In the genomic region with DNA sequence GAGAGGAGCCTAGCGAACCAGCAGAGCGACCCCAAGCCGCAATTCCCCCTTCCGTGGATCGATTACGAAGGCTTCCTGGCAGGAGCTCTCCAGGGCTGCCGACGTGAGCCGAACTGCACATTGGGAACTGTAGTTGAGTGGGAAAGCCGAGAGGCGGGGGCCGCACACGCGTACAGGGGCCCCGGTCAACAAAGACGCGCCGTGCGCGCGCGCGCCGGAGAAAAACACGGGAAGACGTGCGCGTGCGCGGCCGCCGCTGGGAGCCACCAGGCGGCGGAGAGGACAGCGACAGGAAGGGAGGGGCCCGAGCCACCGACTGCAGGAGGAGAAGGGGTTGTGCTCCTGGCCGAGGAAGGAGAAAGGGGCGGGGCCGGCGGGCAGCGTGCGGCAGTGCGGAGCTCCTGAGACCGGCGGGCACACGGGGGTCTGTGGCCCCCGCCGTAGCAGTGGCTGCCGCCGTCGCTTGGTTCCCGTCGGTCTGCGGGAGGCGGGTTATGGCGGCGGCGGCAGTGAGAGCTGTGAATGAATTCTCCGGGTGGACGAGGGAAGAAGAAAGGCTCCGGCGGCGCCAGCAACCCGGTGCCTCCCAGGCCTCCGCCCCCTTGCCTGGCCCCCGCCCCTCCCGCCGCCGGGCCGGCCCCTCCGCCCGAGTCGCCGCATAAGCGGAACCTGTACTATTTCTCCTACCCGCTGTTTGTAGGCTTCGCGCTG, we compare ENCODE assay signal across 1 cellular context.
TF ChIP-seq lines count a peak whose summit lies in the region.

A gene with protein sequence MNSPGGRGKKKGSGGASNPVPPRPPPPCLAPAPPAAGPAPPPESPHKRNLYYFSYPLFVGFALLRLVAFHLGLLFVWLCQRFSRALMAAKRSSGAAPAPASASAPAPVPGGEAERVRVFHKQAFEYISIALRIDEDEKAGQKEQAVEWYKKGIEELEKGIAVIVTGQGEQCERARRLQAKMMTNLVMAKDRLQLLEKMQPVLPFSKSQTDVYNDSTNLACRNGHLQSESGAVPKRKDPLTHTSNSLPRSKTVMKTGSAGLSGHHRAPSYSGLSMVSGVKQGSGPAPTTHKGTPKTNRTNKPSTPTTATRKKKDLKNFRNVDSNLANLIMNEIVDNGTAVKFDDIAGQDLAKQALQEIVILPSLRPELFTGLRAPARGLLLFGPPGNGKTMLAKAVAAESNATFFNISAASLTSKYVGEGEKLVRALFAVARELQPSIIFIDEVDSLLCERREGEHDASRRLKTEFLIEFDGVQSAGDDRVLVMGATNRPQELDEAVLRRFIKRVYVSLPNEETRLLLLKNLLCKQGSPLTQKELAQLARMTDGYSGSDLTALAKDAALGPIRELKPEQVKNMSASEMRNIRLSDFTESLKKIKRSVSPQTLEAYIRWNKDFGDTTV (plus strand): TSS at position 247 of the 711 bp plus-strand sequence. CDS start 276 bp downstream, at position 523.

TF ChIP-seq in WTC11, 78 proteins besides CTCF, POLR2A, EP300 and RAD21 (continued from another document):
- TF ChIP-seq, protein P1, sequence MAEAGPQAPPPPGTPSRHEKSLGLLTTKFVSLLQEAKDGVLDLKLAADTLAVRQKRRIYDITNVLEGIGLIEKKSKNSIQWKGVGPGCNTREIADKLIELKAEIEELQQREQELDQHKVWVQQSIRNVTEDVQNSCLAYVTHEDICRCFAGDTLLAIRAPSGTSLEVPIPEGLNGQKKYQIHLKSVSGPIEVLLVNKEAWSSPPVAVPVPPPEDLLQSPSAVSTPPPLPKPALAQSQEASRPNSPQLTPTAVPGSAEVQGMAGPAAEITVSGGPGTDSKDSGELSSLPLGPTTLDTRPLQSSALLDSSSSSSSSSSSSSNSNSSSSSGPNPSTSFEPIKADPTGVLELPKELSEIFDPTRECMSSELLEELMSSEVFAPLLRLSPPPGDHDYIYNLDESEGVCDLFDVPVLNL (CRISPR knock-in tag; IDR thresholded peaks at IDR 0.05; ENCODE audit: borderline replicate concordance, low read depth): no peak
- TF ChIP-seq, protein P2, sequence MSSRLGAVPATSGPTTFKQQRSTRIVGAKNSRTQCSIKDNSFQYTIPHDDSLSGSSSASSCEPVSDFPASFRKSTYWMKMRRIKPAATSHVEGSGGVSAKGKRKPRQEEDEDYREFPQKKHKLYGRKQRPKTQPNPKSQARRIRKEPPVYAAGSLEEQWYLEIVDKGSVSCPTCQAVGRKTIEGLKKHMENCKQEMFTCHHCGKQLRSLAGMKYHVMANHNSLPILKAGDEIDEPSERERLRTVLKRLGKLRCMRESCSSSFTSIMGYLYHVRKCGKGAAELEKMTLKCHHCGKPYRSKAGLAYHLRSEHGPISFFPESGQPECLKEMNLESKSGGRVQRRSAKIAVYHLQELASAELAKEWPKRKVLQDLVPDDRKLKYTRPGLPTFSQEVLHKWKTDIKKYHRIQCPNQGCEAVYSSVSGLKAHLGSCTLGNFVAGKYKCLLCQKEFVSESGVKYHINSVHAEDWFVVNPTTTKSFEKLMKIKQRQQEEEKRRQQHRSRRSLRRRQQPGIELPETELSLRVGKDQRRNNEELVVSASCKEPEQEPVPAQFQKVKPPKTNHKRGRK (CRISPR knock-in tag; IDR thresholded peaks at IDR 0.05; ENCODE audit: borderline replicate concordance): no peak
- TF ChIP-seq, protein P3, sequence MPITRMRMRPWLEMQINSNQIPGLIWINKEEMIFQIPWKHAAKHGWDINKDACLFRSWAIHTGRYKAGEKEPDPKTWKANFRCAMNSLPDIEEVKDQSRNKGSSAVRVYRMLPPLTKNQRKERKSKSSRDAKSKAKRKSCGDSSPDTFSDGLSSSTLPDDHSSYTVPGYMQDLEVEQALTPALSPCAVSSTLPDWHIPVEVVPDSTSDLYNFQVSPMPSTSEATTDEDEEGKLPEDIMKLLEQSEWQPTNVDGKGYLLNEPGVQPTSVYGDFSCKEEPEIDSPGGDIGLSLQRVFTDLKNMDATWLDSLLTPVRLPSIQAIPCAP (CRISPR knock-in tag; IDR thresholded peaks at IDR 0.05): no peak
- TF ChIP-seq, protein P4, sequence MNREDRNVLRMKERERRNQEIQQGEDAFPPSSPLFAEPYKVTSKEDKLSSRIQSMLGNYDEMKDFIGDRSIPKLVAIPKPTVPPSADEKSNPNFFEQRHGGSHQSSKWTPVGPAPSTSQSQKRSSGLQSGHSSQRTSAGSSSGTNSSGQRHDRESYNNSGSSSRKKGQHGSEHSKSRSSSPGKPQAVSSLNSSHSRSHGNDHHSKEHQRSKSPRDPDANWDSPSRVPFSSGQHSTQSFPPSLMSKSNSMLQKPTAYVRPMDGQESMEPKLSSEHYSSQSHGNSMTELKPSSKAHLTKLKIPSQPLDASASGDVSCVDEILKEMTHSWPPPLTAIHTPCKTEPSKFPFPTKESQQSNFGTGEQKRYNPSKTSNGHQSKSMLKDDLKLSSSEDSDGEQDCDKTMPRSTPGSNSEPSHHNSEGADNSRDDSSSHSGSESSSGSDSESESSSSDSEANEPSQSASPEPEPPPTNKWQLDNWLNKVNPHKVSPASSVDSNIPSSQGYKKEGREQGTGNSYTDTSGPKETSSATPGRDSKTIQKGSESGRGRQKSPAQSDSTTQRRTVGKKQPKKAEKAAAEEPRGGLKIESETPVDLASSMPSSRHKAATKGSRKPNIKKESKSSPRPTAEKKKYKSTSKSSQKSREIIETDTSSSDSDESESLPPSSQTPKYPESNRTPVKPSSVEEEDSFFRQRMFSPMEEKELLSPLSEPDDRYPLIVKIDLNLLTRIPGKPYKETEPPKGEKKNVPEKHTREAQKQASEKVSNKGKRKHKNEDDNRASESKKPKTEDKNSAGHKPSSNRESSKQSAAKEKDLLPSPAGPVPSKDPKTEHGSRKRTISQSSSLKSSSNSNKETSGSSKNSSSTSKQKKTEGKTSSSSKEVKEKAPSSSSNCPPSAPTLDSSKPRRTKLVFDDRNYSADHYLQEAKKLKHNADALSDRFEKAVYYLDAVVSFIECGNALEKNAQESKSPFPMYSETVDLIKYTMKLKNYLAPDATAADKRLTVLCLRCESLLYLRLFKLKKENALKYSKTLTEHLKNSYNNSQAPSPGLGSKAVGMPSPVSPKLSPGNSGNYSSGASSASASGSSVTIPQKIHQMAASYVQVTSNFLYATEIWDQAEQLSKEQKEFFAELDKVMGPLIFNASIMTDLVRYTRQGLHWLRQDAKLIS (CRISPR knock-in tag; IDR thresholded peaks at IDR 0.05; ENCODE audit: borderline replicate concordance): no peak; the same call in 1 of the 2 replicates
- TF ChIP-seq, protein P5, sequence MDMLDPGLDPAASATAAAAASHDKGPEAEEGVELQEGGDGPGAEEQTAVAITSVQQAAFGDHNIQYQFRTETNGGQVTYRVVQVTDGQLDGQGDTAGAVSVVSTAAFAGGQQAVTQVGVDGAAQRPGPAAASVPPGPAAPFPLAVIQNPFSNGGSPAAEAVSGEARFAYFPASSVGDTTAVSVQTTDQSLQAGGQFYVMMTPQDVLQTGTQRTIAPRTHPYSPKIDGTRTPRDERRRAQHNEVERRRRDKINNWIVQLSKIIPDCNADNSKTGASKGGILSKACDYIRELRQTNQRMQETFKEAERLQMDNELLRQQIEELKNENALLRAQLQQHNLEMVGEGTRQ (CRISPR knock-in tag; IDR thresholded peaks at IDR 0.05): no peak
- TF ChIP-seq, protein P6, sequence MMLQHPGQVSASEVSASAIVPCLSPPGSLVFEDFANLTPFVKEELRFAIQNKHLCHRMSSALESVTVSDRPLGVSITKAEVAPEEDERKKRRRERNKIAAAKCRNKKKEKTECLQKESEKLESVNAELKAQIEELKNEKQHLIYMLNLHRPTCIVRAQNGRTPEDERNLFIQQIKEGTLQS (CRISPR knock-in tag; conservative IDR thresholded peaks at IDR 0.05): no peak
- TF ChIP-seq NR3C1 (CRISPR knock-in tag; conservative IDR thresholded peaks at IDR 0.05; ENCODE audit: low read depth) (no peak), FOXJ3 (CRISPR knock-in tag; IDR thresholded peaks at IDR 0.05; ENCODE audit: borderline replicate concordance) (no peak), ZNF232 (CRISPR knock-in tag; IDR thresholded peaks at IDR 0.05) (peak; percentile 67; the same call in 1 of the 2 replicates), ZNF138 (CRISPR knock-in tag; conservative IDR thresholded peaks at IDR 0.05) (no peak), FOXK1 (CRISPR knock-in tag; IDR thresholded peaks at IDR 0.05) (peak; percentile 96), KAT7 (CRISPR knock-in tag; IDR thresholded peaks at IDR 0.05; ENCODE audit: borderline replicate concordance) (no peak), EMX1 (CRISPR knock-in tag; IDR thresholded peaks at IDR 0.05) (no peak)
- TF ChIP-seq, protein P7, sequence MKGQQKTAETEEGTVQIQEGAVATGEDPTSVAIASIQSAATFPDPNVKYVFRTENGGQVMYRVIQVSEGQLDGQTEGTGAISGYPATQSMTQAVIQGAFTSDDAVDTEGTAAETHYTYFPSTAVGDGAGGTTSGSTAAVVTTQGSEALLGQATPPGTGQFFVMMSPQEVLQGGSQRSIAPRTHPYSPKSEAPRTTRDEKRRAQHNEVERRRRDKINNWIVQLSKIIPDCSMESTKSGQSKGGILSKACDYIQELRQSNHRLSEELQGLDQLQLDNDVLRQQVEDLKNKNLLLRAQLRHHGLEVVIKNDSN (CRISPR knock-in tag; IDR thresholded peaks at IDR 0.05): 0 out of 2 replicates have a peak, but pooled peaks have one; percentile 22
- TF ChIP-seq, protein P8, sequence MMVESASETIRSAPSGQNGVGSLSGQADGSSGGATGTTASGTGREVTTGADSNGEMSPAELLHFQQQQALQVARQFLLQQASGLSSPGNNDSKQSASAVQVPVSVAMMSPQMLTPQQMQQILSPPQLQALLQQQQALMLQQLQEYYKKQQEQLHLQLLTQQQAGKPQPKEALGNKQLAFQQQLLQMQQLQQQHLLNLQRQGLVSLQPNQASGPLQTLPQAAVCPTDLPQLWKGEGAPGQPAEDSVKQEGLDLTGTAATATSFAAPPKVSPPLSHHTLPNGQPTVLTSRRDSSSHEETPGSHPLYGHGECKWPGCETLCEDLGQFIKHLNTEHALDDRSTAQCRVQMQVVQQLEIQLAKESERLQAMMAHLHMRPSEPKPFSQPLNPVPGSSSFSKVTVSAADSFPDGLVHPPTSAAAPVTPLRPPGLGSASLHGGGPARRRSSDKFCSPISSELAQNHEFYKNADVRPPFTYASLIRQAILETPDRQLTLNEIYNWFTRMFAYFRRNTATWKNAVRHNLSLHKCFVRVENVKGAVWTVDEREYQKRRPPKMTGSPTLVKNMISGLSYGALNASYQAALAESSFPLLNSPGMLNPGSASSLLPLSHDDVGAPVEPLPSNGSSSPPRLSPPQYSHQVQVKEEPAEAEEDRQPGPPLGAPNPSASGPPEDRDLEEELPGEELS (CRISPR knock-in tag; IDR thresholded peaks at IDR 0.05): peak; percentile 79; the same call in 1 of the 2 replicates
- TF ChIP-seq, protein P9, sequence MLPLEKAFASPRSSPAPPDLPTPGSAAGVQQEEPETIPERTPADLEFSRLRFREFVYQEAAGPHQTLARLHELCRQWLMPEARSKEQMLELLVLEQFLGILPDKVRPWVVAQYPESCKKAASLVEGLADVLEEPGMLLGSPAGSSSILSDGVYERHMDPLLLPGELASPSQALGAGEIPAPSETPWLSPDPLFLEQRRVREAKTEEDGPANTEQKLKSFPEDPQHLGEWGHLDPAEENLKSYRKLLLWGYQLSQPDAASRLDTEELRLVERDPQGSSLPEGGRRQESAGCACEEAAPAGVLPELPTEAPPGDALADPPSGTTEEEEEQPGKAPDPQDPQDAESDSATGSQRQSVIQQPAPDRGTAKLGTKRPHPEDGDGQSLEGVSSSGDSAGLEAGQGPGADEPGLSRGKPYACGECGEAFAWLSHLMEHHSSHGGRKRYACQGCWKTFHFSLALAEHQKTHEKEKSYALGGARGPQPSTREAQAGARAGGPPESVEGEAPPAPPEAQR (CRISPR knock-in tag; IDR thresholded peaks at IDR 0.05): no peak
- TF ChIP-seq, protein P10, sequence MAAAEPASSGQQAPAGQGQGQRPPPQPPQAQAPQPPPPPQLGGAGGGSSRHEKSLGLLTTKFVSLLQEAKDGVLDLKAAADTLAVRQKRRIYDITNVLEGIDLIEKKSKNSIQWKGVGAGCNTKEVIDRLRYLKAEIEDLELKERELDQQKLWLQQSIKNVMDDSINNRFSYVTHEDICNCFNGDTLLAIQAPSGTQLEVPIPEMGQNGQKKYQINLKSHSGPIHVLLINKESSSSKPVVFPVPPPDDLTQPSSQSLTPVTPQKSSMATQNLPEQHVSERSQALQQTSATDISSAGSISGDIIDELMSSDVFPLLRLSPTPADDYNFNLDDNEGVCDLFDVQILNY (CRISPR knock-in tag; IDR thresholded peaks at IDR 0.05): peak; percentile 44; the same call in 1 of the 2 replicates
- TF ChIP-seq, protein P11, sequence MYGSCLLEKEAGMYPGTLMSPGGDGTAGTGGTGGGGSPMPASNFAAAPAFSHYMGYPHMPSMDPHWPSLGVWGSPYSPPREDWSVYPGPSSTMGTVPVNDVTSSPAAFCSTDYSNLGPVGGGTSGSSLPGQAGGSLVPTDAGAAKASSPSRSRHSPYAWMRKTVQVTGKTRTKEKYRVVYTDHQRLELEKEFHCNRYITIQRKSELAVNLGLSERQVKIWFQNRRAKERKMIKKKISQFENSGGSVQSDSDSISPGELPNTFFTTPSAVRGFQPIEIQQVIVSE (CRISPR knock-in tag; IDR thresholded peaks at IDR 0.05; ENCODE audit: borderline replicate concordance): no peak
